ENCODE assay signal across 8 cellular contexts in the genomic region with DNA sequence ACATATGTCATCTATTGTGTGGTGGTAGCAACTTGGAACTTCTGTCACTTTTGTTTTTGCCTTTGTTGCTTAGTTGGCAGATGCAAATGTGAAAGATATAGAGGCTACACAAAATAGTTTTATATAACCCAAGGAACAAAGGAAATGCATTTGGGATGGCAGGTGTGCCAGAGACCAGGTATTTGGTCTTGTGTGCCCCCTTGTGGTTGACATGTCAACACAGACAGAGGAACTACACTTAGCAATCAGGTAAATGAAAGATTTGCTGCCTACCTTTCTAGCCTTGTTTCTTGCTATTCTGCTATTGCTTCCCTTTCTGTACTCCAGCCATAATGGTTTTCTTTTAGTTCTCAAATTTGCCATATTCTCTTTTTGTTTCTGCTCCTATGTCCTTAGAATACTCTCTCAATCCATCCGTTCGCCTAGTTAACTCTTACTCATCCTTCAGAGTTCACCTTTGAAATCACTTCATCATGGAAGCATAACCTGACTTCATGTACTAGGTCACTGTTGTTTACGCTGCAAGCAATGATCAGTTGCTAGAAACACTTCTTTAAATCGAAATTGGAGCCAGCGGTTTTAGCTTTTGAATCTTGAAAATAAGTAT.
DNase-seq lines count a peak whose midpoint lies in the region; ATAC-seq and TF ChIP-seq lines count a peak whose summit lies in the region.

No MANE protein-coding gene starts in this region.

- H3K9me3 ChIP-seq in cardiac muscle cell (ENCODE audit: low read depth): no peaks in the 10 kb centered on the region

- POLR2A ChIA-PET in WTC11 (lab: Charles Lee): no interaction called here

- H3K4me3 ChIP-seq in cardiac muscle cell: no peak overlapping the region

- peaks cover 22% of the 10 kb centered on the region for H3K36me3 Mint-ChIP-seq in WTC11

- no peaks in the 10 kb centered on the region for H3K36me3 ChIP-seq in cardiac muscle cell

- no peak overlapping the region for H3K4me3 Mint-ChIP-seq in WTC11

- no peak overlapping the region for H3K27ac ChIP-seq in cardiac muscle cell

- no peaks in the 10 kb centered on the region for H3K4me1 ChIP-seq in cardiac muscle cell (ENCODE audit: low read depth)

- TF ChIP-seq CTCF in cardiac muscle cell (IDR thresholded peaks at IDR 0.05; ENCODE audit: low read depth, low read length) (peak; percentile 58), WTC11 (IDR thresholded peaks at IDR 0.05) (peak; percentile 85)

- intact Hi-C loops in left ventricle myocardium superior (cut with micrococcal nuclease): loop anchor here (10.0 kb wide), 1 partner anchor 367 kb away; no protein-coding TSS in a partner anchor

- DNase-seq in cardiac muscle cell (ENCODE audit: low read depth in 1 of 2, low spot score in 1 of 2) (peak; percentile 60), left ventricle myocardium superior (no peak), HPDE6-E6E7 (ENCODE audit: extremely low spot score) (peak; percentile 25), WTC11 (ENCODE audit: low spot score) (peak; percentile 59), kidney tubule cell (ENCODE audit: low spot score) (peak; percentile 63), cerebellar nuclear complex (lab: John Stamatoyannopoulos, UW) (no peak)

- H3K27me3 Mint-ChIP-seq in WTC11 (ENCODE audit: low read depth): no peaks in the 10 kb centered on the region; the same call in 1 of the 2 replicates

- peaks cover 28% of the 10 kb centered on the region for H3K9me3 Mint-ChIP-seq in WTC11

- H3K27me3 ChIP-seq in cardiac muscle cell: no peaks in the 10 kb centered on the region

- peaks cover 13% of the 10 kb centered on the region for H3K4me1 Mint-ChIP-seq in WTC11

- ATAC-seq in left ventricle myocardium superior (no peak), WTC11 (peak; percentile 89), HG03095 (IDR thresholded peaks at IDR 0.05; ENCODE audit: unreplicated experiment) (no peak), GM21447 (IDR thresholded peaks at IDR 0.05; ENCODE audit: unreplicated experiment) (no peak)

- CTCF ChIA-PET in WTC11 (lab: Charles Lee): interaction anchor here (1.0 to 2.0 kb wide), 6 partner anchors 10 to 372 kb away, joined by 3 to 13 read pairs (median 3); no protein-coding TSS in a partner anchor

- H3K27ac Mint-ChIP-seq in WTC11: no peak overlapping the region

TF ChIP-seq in WTC11, 78 proteins besides CTCF, POLR2A, EP300 and RAD21:
- TF ChIP-seq ZNF671 (CRISPR knock-in tag; IDR thresholded peaks at IDR 0.05) (no peak), ELF4 (CRISPR knock-in tag; IDR thresholded peaks at IDR 0.05; ENCODE audit: low read depth) (no peak)

Comparison
In these comparisons a context has a peak if more than half of its experiments do, and no peak if none do; other contexts are left out.
1. DNase-seq: peak in cardiac muscle cell (2 of 2), HPDE6-E6E7 (single experiment), WTC11 (single experiment) and kidney tubule cell (single experiment); none in left ventricle myocardium superior (single experiment) and cerebellar nuclear complex (0 of 2).